ENCODE assay signal across 9 cellular contexts in genomic region chr7:147547252-147547897, GRCh38.
DNase-seq lines count a peak whose midpoint lies in the region; ATAC-seq and TF ChIP-seq lines count a peak whose summit lies in the region.
"Had no signal": no experiment of that assay in that cellular context is flagged by ENCODE, and none has a peak within 500 bp of the region (broad histone marks: within the 10 kb centered on the region; RNA-seq: fewer than 3 reads in every experiment).

No MANE protein-coding gene starts in this region.

- H3K9ac ChIP-seq in neural progenitor cell: no peak overlapping the region
- H3K9ac ChIP-seq: BLaER1 treated with 17β-estradiol and CSF1 and Interleukin-3, amounts not matched to agents 10 nM and 100 nM had no signal

- H3K4me3 ChIP-seq in astrocyte of the spinal cord (ENCODE audit: low read depth, low read length) (no peak overlapping the region), neural progenitor cell (no peak overlapping the region), ascending aorta (no peak overlapping the region)
- H3K4me3 ChIP-seq in naive thymus-derived CD4-positive, alpha-beta T cell (ENCODE audit: low read length): no peak overlapping the region
- H3K4me3 ChIP-seq: BLaER1 treated with 17β-estradiol and CSF1 and Interleukin-3, amounts not matched to agents 10 nM and 100 nM had no signal

- no peaks in the 10 kb centered on the region for H3K9me3 ChIP-seq in neural progenitor cell (ENCODE audit: low read depth)
- H3K9me3 ChIP-seq in ascending aorta: no peaks in the 10 kb centered on the region
- peaks cover 0 to 7% (median 0%) of the 10 kb centered on the region in 3 experiments for H3K9me3 ChIP-seq in naive thymus-derived CD4-positive, alpha-beta T cell (ENCODE audit: control insufficient read depth in 2 of 3, low read length in 3 of 3)

- TF ChIP-seq CTCF in astrocyte of the spinal cord (IDR thresholded peaks at IDR 0.05; ENCODE audit: low read depth, low read length) (peak; percentile 53), neural progenitor cell (IDR thresholded peaks at IDR 0.05) (peak; percentile 68), ascending aorta (IDR thresholded peaks at IDR 0.05) (no peak)

- H3K4me3 Mint-ChIP-seq in neural progenitor cell: no peak overlapping the region
- no peak overlapping the region for H3K4me3 Mint-ChIP-seq in naive thymus-derived CD4-positive, alpha-beta T cell

- H3K4me1 ChIP-seq in neural progenitor cell (no peaks in the 10 kb centered on the region), ascending aorta (no peaks in the 10 kb centered on the region)
- no peaks in the 10 kb centered on the region for H3K4me1 ChIP-seq in naive thymus-derived CD4-positive, alpha-beta T cell (ENCODE audit: control insufficient read depth in 2 of 2, insufficient read depth in 2 of 2, low read length in 2 of 2)
- H3K4me1 ChIP-seq: BLaER1 treated with 17β-estradiol and CSF1 and Interleukin-3, amounts not matched to agents 10 nM and 100 nM had no signal

- H3K36me3 Mint-ChIP-seq in neural progenitor cell: no peaks in the 10 kb centered on the region
- H3K36me3 Mint-ChIP-seq in naive thymus-derived CD4-positive, alpha-beta T cell: no peaks in the 10 kb centered on the region

- POLR2A ChIA-PET in naive thymus-derived CD4-positive, alpha-beta T cell (lab: Charles Lee): no interaction called here

- in situ Hi-C loops in astrocyte of the spinal cord (cut with HindIII; ENCODE audit: low sequenced_read_pairs): no loop called here

- no peak overlapping the region for H3K27ac Mint-ChIP-seq in neural progenitor cell
- H3K27ac Mint-ChIP-seq in naive thymus-derived CD4-positive, alpha-beta T cell: no peak overlapping the region

- H3K4me2 ChIP-seq in neural progenitor cell: no peak overlapping the region
- H3K4me2 ChIP-seq: BLaER1 treated with 17β-estradiol and CSF1 and Interleukin-3, amounts not matched to agents 10 nM and 100 nM had no signal

- no peaks in the 10 kb centered on the region for H3K4me1 Mint-ChIP-seq in neural progenitor cell
- H3K4me1 Mint-ChIP-seq in naive thymus-derived CD4-positive, alpha-beta T cell: no peaks in the 10 kb centered on the region

- CTCF ChIA-PET in naive thymus-derived CD4-positive, alpha-beta T cell (lab: Charles Lee): no interaction called here

- H3F3A ChIP-seq in neural progenitor cell (ENCODE audit: low read depth): no peaks in the 10 kb centered on the region

- ATAC-seq in naive thymus-derived CD4-positive, alpha-beta T cell: no peak

- H3K27me3 Mint-ChIP-seq in neural progenitor cell (ENCODE audit: insufficient read depth, low read depth): peaks cover 3% of the 10 kb centered on the region
- no peaks in the 10 kb centered on the region for H3K27me3 Mint-ChIP-seq in naive thymus-derived CD4-positive, alpha-beta T cell

- H3K79me2 ChIP-seq in neural progenitor cell (ENCODE audit: low read depth): no peaks in the 10 kb centered on the region

- intact Hi-C loops in ascending aorta (cut with DNase I): no loop called here
- intact Hi-C loops in naive thymus-derived CD4-positive, alpha-beta T cell (cut with micrococcal nuclease): no loop called here

- H3K27me3 ChIP-seq in neural progenitor cell: no peaks in the 10 kb centered on the region
- no peaks in the 10 kb centered on the region for H3K27me3 ChIP-seq in ascending aorta
- H3K27me3 ChIP-seq in naive thymus-derived CD4-positive, alpha-beta T cell (ENCODE audit: control insufficient read depth in 2 of 2, insufficient read depth in 2 of 2, low read length in 2 of 2): no peaks in the 10 kb centered on the region
- H3K27me3 ChIP-seq: BLaER1 treated with 17β-estradiol and CSF1 and Interleukin-3, amounts not matched to agents 10 nM and 100 nM had no signal

- no peak overlapping the region for H2AFZ ChIP-seq in neural progenitor cell (replicated peaks)

- H3K36me3 ChIP-seq in neural progenitor cell: no peaks in the 10 kb centered on the region
- no peaks in the 10 kb centered on the region for H3K36me3 ChIP-seq in ascending aorta
- H3K36me3 ChIP-seq in naive thymus-derived CD4-positive, alpha-beta T cell (ENCODE audit: control insufficient read depth in 2 of 3, insufficient read depth in 3 of 3, low read length in 3 of 3): no peaks in the 10 kb centered on the region
- H3K36me3 ChIP-seq: BLaER1 treated with 17β-estradiol and CSF1 and Interleukin-3, amounts not matched to agents 10 nM and 100 nM had no signal

- no peaks in the 10 kb centered on the region for H4K20me1 ChIP-seq in neural progenitor cell (ENCODE audit: low read depth)
- H4K20me1 ChIP-seq: BLaER1 treated with 17β-estradiol and CSF1 and Interleukin-3, amounts not matched to agents 10 nM and 100 nM had no signal

- peak; percentile 34 to 75 for DNase-seq in NCI-H2081 (lab: John Stamatoyannopoulos, UW)
- DNase-seq in NCI-H2081 treated with DMSO at 0.1 percent for 48 hours (lab: John Stamatoyannopoulos, UW): no peak
- peak; percentile 15 for DNase-seq in NCI-H1092 (lab: John Stamatoyannopoulos, UW)
- DNase-seq in astrocyte of the spinal cord (ENCODE audit: low read depth, low spot score): peak; percentile 9
- peak; percentile 64 for DNase-seq in neural progenitor cell (ENCODE audit: low spot score)
- no peak for DNase-seq in ascending aorta (ENCODE audit: low spot score in 2 of 2)
- no peak for DNase-seq in AG08395 (ENCODE audit: low spot score)
- no peak for DNase-seq in naive thymus-derived CD4-positive, alpha-beta T cell

- H3K9me3 Mint-ChIP-seq in neural progenitor cell: peaks cover 39% of the 10 kb centered on the region
- H3K9me3 Mint-ChIP-seq in naive thymus-derived CD4-positive, alpha-beta T cell: peaks cover 4 to 34% (median 9%) of the 10 kb centered on the region in 11 donors

- H3K27ac ChIP-seq in neural progenitor cell (no peak overlapping the region), ascending aorta (no peak overlapping the region)
- H3K27ac ChIP-seq in naive thymus-derived CD4-positive, alpha-beta T cell (ENCODE audit: low read depth, low read length): no peak overlapping the region
- H3K27ac ChIP-seq: BLaER1 treated with 17β-estradiol and CSF1 and Interleukin-3, amounts not matched to agents 10 nM and 100 nM had no signal

Comparison
In these comparisons a context has a peak if more than half of its experiments do, and no peak if none do; other contexts are left out.
1. DNase-seq: peak in NCI-H2081 (2 of 2), NCI-H1092 (single experiment), astrocyte of the spinal cord (single experiment) and neural progenitor cell (single experiment); none in NCI-H2081 treated with DMSO at 0.1 percent for 48 hours (single experiment), ascending aorta (0 of 2), AG08395 (single experiment) and naive thymus-derived CD4-positive, alpha-beta T cell (0 of 9).
2. CTCF ChIP-seq: peak in astrocyte of the spinal cord (single experiment) and neural progenitor cell (single experiment); none in ascending aorta (0 of 3).